In genomic region chr10:108904163-108904878, GRCh38 we compare ENCODE assay signal across 20 cellular contexts.
A peak's percentile ranks its signal among the peaks of the same experiment; 100 is the strongest.
DNase-seq lines count a peak whose midpoint lies in the region; ATAC-seq and TF ChIP-seq lines count a peak whose summit lies in the region.
"Had no signal": no experiment of that assay in that cellular context is flagged by ENCODE, and none has a peak within 500 bp of the region (broad histone marks: within the 10 kb centered on the region; RNA-seq: fewer than 3 reads in every experiment).

No MANE protein-coding gene starts in this region.

- H3K4me2 ChIP-seq in SK-N-SH, result no peak overlapping the region

- no peaks in the 10 kb centered on the region for H3K9me2 ChIP-seq in SK-N-SH

- no TSS peak for BruUV-seq in MCF 10A (replicated peaks; lab: Mats Ljungman, UMichigan)

- H3K27me3 ChIP-seq in breast epithelium, result no peaks in the 10 kb centered on the region
- H3K27me3 ChIP-seq in SK-N-SH (ENCODE audit: insufficient read depth), result no peaks in the 10 kb centered on the region
- H3K27me3 ChIP-seq in prostate gland (replicated peaks; ENCODE audit: insufficient read depth), result no peaks in the 10 kb centered on the region
- H3K27me3 ChIP-seq in uterus, result no peaks in the 10 kb centered on the region
- H3K27me3 ChIP-seq: tibial nerve had no signal

- H3K4me1 Mint-ChIP-seq in MCF 10A (ENCODE audit: insufficient read depth, unreplicated experiment), result peaks cover 12% of the 10 kb centered on the region

- ATAC-seq in GM21367 (IDR thresholded peaks at IDR 0.05; ENCODE audit: unreplicated experiment), result no peak
- ATAC-seq: esophagus mucosa had no signal

- WGBS in SK-N-SH (ENCODE audit: low lambda C conversion rate), result 47% methylated on average over 6 of the region's 6 CpGs
- WGBS in prostate gland, result 90% methylated on average over 6 of the region's 6 CpGs

- no peaks in the 10 kb centered on the region for H3F3A ChIP-seq in SK-N-SH (replicated peaks; ENCODE audit: insufficient read depth)

- TF ChIP-seq RAD21 in SK-N-SH (IDR thresholded peaks at IDR 0.05; ENCODE audit: low read length), result no peak

- H3K27ac ChIP-seq in breast epithelium, result no peak overlapping the region
- peak overlapping the region in 1 of 2 experiments; percentile 38; a peak in 1 of 4 replicates for H3K27ac ChIP-seq in SK-N-SH (ENCODE audit: low read depth in 2 of 2, low read length in 1 of 2)
- no peak overlapping the region for H3K27ac ChIP-seq in prostate gland
- H3K27ac ChIP-seq in uterus, result peak overlapping the region in 1 of 2 donors; percentile 14
- H3K27ac ChIP-seq: C4-2B, tibial nerve, VCaP had no signal

- H3K36me3 ChIP-seq in breast epithelium (no peaks in the 10 kb centered on the region), SK-N-SH (replicated peaks in 1 of 2; ENCODE audit: control insufficient read depth in 1 of 2, insufficient read depth in 2 of 2, low read length in 1 of 2) (no peaks in the 10 kb centered on the region), prostate gland (no peaks in the 10 kb centered on the region), uterus (no peaks in the 10 kb centered on the region)
- H3K36me3 ChIP-seq: tibial nerve had no signal

- H3K27me3 Mint-ChIP-seq in MCF 10A (ENCODE audit: insufficient read depth, unreplicated experiment), result no peaks in the 10 kb centered on the region
- H3K27me3 Mint-ChIP-seq: activated naive CD8-positive, alpha-beta T cell had no signal

- no peak for TF ChIP-seq POLR2A in breast epithelium (IDR thresholded peaks at IDR 0.05)
- no peak for TF ChIP-seq POLR2A in prostate gland (IDR thresholded peaks at IDR 0.05)
- no peak for TF ChIP-seq POLR2A in uterus (IDR thresholded peaks at IDR 0.05)

- H2AFZ ChIP-seq in SK-N-SH (ENCODE audit: low read depth), result no peak overlapping the region

- intact Hi-C loops in MCF 10A (cut with micrococcal nuclease), result no loop called here
- intact Hi-C loops in breast epithelium (cut with DNase I; ENCODE audit: low total_unique reads), result no loop called here
- intact Hi-C loops in prostate gland (cut with DNase I), result no loop called here
- intact Hi-C loops in uterus (cut with DNase I; ENCODE audit: low total_unique reads), result no loop called here

- CTCF ChIA-PET in MCF 10A (lab: Yijun Ruan, JAX) (interaction anchor here (0.5 to 1.2 kb wide), 4 partner anchors 9 to 844 kb away, joined by 3 to 5 read pairs (median 4); no protein-coding TSS in a partner anchor), SK-N-SH (lab: Yijun Ruan, JAX) (no interaction called here)

- H3K4me1 ChIP-seq in breast epithelium (no peaks in the 10 kb centered on the region), SK-N-SH (ENCODE audit: control insufficient read depth in 1 of 2, insufficient read depth in 2 of 2, low read depth in 1 of 2, low read length in 1 of 2) (peaks cover 11 to 16% of the 10 kb centered on the region in 2 experiments), prostate gland (replicated peaks) (no peaks in the 10 kb centered on the region), uterus (peaks cover 0 to 2% of the 10 kb centered on the region in 2 donors)

- POLR2A ChIA-PET in MCF 10A (lab: Yijun Ruan, JAX) (interaction anchor here (0.5 kb wide), 1 partner anchor 66 kb away, joined by 3 read pairs; no protein-coding TSS in a partner anchor), SK-N-SH (lab: Yijun Ruan, JAX) (no interaction called here)

- TF ChIP-seq CTCF in MCF 10A (IDR thresholded peaks at IDR 0.05; ENCODE audit: unreplicated experiment) (no peak), breast epithelium (IDR thresholded peaks at IDR 0.05) (no peak), SK-N-SH (IDR thresholded peaks at IDR 0.05) (no peak), fibroblast of pulmonary artery (IDR thresholded peaks at IDR 0.05; ENCODE audit: low read length, missing control alignments) (no peak), prostate gland (IDR thresholded peaks at IDR 0.05) (no peak), uterus (IDR thresholded peaks at IDR 0.05) (no peak)

- no peaks in the 10 kb centered on the region for H3K79me2 ChIP-seq in SK-N-SH (ENCODE audit: insufficient read depth)

- H3K27ac Mint-ChIP-seq in MCF 10A (ENCODE audit: low read depth, unreplicated experiment), result no peak overlapping the region
- H3K27ac Mint-ChIP-seq: activated naive CD8-positive, alpha-beta T cell had no signal

- DNase-seq in MCF 10A (ENCODE audit: unreplicated experiment), result peak; percentile 12
- DNase-seq in breast epithelium (ENCODE audit: low spot score in 2 of 2), result no peak
- DNase-seq in SK-N-SH, result peak; percentile 11
- peak; percentile 22 for DNase-seq in fibroblast of pulmonary artery (ENCODE audit: low read depth)
- DNase-seq in renal cortical epithelial cell (ENCODE audit: low read depth), result peak; percentile 70
- DNase-seq in prostate gland (ENCODE audit: low spot score), result no peak
- no peak for DNase-seq in uterus
- DNase-seq: 8988T; activated CD4-positive, alpha-beta T cell treated with anti-CD3 and anti-CD28 coated beads, Interleukin-2, amount 50 U/mL, for 4 hours; activated T-cell treated with anti-CD3 and anti-CD28 coated beads, Interleukin-2, amount 50 U/mL, for 48 hours; NCI-H1417; NK-92 treated with Interleukin-12 subunit alpha and Interleukin-12 subunit beta, amount 100 ng/mL, for 24 hours; stimulated activated naive CD4-positive, alpha-beta T cell treated with Interleukin-2 at 50 U/mL for 16 hours; T-helper 1 cell had no signal

- H3K9me3 ChIP-seq in breast epithelium, result no peaks in the 10 kb centered on the region
- H3K9me3 ChIP-seq in SK-N-SH, result no peaks in the 10 kb centered on the region
- H3K9me3 ChIP-seq in prostate gland, result no peaks in the 10 kb centered on the region
- no peaks in the 10 kb centered on the region for H3K9me3 ChIP-seq in uterus
- H3K9me3 ChIP-seq: tibial nerve had no signal

- TF ChIP-seq EP300 in SK-N-SH (IDR thresholded peaks at IDR 0.05; ENCODE audit: borderline replicate concordance in 1 of 2, low read depth in 1 of 2, low read length in 1 of 2), result no peak

- no peaks in the 10 kb centered on the region for H4K20me1 ChIP-seq in SK-N-SH (ENCODE audit: insufficient read depth)

- H3K36me3 Mint-ChIP-seq in MCF 10A (ENCODE audit: insufficient read depth, unreplicated experiment), result no peaks in the 10 kb centered on the region
- H3K36me3 Mint-ChIP-seq: activated naive CD8-positive, alpha-beta T cell had no signal

- H3K9me3 Mint-ChIP-seq in MCF 10A (ENCODE audit: unreplicated experiment), result no peaks in the 10 kb centered on the region

- H3K9ac ChIP-seq in SK-N-SH, result no peak overlapping the region

- H3K4me3 ChIP-seq in breast epithelium (no peak overlapping the region), SK-N-SH (ENCODE audit: low read depth in 2 of 2, low read length in 1 of 2) (no peak overlapping the region), fibroblast of pulmonary artery (replicated peaks; ENCODE audit: low read depth, low read length) (no peak overlapping the region), prostate gland (no peak overlapping the region), uterus (no peak overlapping the region)
- H3K4me3 ChIP-seq: tibial nerve had no signal

- H3K4me3 Mint-ChIP-seq in MCF 10A (ENCODE audit: unreplicated experiment), result no peak overlapping the region
- H3K4me3 Mint-ChIP-seq: activated naive CD8-positive, alpha-beta T cell had no signal

TF ChIP-seq in SK-N-SH, 30 proteins besides CTCF, POLR2A, EP300 and RAD21:
- TF ChIP-seq FOSL2 (IDR thresholded peaks at IDR 0.05; ENCODE audit: borderline replicate concordance, low read depth) (peak; percentile 39; the same call in 1 of the 2 replicates), PBX3 (IDR thresholded peaks at IDR 0.05) (peak; percentile 43), IRF3 (IDR thresholded peaks at IDR 0.05; ENCODE audit: low read depth, low read length) (no peak), MEF2A (IDR thresholded peaks at IDR 0.05; ENCODE audit: borderline replicate concordance, low read depth) (no peak), TCF12 (IDR thresholded peaks at IDR 0.05) (no peak), RXRA (IDR thresholded peaks at IDR 0.05; ENCODE audit: borderline replicate concordance, low read depth) (0 out of 2 replicates have a peak, but pooled peaks have one; percentile 9), RCOR1 (IDR thresholded peaks at IDR 0.05; ENCODE audit: low read length) (no peak), NRF1 (IDR thresholded peaks at IDR 0.05; ENCODE audit: low read depth, low read length) (no peak), JUND (IDR thresholded peaks at IDR 0.05) (peak; percentile 32; the same call in 1 of the 2 replicates), NFIC (IDR thresholded peaks at IDR 0.05; ENCODE audit: borderline replicate concordance) (peak; percentile 46)

Comparison
In these comparisons a context has a peak if more than half of its experiments do, and no peak if none do; other contexts are left out.
1. DNase-seq: peak in MCF 10A (single experiment), SK-N-SH (single experiment), fibroblast of pulmonary artery (single experiment) and renal cortical epithelial cell (single experiment); none in breast epithelium (0 of 2), prostate gland (single experiment) and uterus (0 of 2).